23 cellular contexts compared by ENCODE assay signal in the genomic region with DNA sequence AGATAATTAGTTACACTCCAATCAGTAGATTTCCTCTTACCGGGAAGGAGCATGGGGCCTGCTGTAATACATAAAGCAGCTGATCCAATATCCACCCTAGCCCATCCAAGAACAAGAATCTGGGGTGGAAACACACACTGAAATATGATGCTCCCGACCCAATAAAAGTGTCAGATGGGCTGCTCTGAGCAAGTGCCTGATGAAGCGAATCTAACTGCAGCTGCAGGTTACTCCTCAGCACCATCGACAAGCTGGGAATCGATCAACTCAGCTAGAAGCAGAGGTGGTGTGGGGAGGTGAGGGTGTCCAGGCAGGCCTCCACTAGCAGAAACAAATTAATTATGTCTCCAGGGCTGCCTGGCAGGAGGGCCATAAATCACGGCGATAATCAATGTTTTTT.
"Had no signal": no experiment of that assay in that cellular context is flagged by ENCODE, and none has a peak within 500 bp of the region (broad histone marks: within the 10 kb centered on the region; RNA-seq: fewer than 3 reads in every experiment).

No MANE protein-coding gene starts in this region.

- ATAC-seq: left cardiac atrium; natural killer cell; right lobe of liver; stimulated activated memory B cell treated with anti-CD40 and anti-IgM and Interleukin-4, amounts not matched to agents 10 μg/mL and 1 μg/mL and 100 μg/mL, for 72 hours; stimulated activated naive CD8-positive, alpha-beta T cell treated with anti-CD3 and anti-CD28 coated beads, Interleukin-15, amount 100 ng/mL, for 72 hours had no signal

- H3K27ac ChIP-seq: left ventricle myocardium inferior, ovary, right atrium auricular region, right lobe of liver, thyroid gland, transverse colon, upper lobe of left lung, vagina had no signal

- DNase-seq: kidney glomerular epithelial cell; left cardiac atrium; left ventricle myocardium inferior; mesendoderm; naive B cell; natural killer cell; ovary; right lobe of liver; stimulated activated CD4-positive, alpha-beta T cell treated with anti-CD3 and anti-CD28 coated beads, Interleukin-1b, Interleukin-23, amount 100 ng/mL, for 48 hours; stimulated activated CD4-positive, alpha-beta T cell treated with anti-CD3 and anti-CD28 coated beads, Interleukin-2, amount 100 ng/mL, for 48 hours; stimulated activated CD4-positive, alpha-beta T cell treated with anti-CD3 and anti-CD28 coated beads, Interleukin-4, amount 100 ng/mL, for 4 hours; stimulated activated CD8-positive, alpha-beta memory T cell treated with anti-CD3 and anti-CD28 coated beads, Interleukin-4, amount 100 ng/mL, for 48 hours; stimulated activated naive CD4-positive, alpha-beta T cell treated with Interleukin-2 at 50 U/mL for 16 hours; stimulated activated naive CD8-positive, alpha-beta T cell treated with anti-CD3 and anti-CD28 coated beads, Interleukin-15, amount 100 ng/mL, for 72 hours; substantia nigra; thyroid gland; transverse colon; upper lobe of left lung had no signal

- H3K4me3 ChIP-seq: left ventricle myocardium inferior, lung, ovary, right atrium auricular region, right lobe of liver, smooth muscle cell, thyroid gland, transverse colon, upper lobe of left lung, vagina had no signal

- H3K36me3 ChIP-seq: left ventricle myocardium inferior, ovary, right atrium auricular region, right lobe of liver, thyroid gland, transverse colon, upper lobe of left lung, vagina had no signal

- H3K4me1 ChIP-seq: left ventricle myocardium inferior, right atrium auricular region, right lobe of liver, thyroid gland, transverse colon, upper lobe of left lung, vagina had no signal

- H3K9me3 ChIP-seq: left ventricle myocardium inferior, ovary, right atrium auricular region, right lobe of liver, thyroid gland, transverse colon, upper lobe of left lung, vagina had no signal

- H3K27me3 ChIP-seq: ovary, right atrium auricular region, thyroid gland, transverse colon, upper lobe of left lung, vagina had no signal
